8 cellular contexts compared by ENCODE assay signal in the genomic region with DNA sequence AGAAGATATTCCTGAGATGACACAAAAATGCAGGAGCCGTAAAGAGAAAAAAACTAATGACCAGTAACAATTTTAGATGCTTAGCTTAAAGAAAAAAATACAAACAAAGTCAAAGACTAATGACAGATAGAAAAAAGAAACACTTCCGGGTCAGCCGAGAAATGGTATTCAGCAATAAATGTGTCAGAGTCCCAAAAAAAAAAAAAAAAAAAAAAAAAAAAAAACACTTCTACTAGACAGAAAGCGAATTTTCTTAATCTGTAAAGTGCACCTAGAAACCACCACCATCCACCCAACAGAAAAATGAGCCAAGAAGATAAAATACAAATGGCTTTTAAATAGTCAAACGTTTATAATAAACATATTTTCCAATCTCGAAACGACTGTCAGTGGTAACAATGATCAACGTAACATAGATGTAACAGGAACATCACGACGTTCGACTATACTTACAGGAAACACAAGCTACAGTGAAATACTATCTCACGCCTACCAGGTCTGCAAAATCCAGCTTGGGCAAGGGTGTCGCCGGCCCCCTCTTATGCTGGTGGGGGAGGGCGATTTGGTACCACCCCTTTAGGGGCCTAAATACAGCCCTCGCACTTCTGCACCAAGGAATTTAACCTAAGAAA. TPM values are rescaled to one million over a fixed set of nuclear protein-coding genes. Genes with fewer than 3 reads are reported as not detected.
DNase-seq lines count a peak whose midpoint lies in the region; ATAC-seq and TF ChIP-seq lines count a peak whose summit lies in the region.

No MANE protein-coding gene starts in this region.

- ATAC-seq in Right ventricle myocardium superior (ENCODE audit: poor library complexity) (no peak), foreskin keratinocyte (no peak), GM18520 (IDR thresholded peaks at IDR 0.05; ENCODE audit: unreplicated experiment) (no peak)

- H3K36me3 ChIP-seq in cardiac muscle cell, result no peaks in the 10 kb centered on the region

- H3K4me1 ChIP-seq in cardiac muscle cell (ENCODE audit: low read depth) (peaks cover 16% of the 10 kb centered on the region), foreskin keratinocyte (peaks cover 13% of the 10 kb centered on the region)

- H3K4me3 ChIP-seq in cardiac muscle cell, result peak overlapping the region; percentile 94
- H3K4me3 ChIP-seq in WI38 (ENCODE audit: low read depth, low read length), result peak overlapping the region; percentile 97
- peak overlapping the region; percentile 58 to 96 (median 86) for H3K4me3 ChIP-seq in skin epidermis

- TF ChIP-seq CTCF in cardiac muscle cell (IDR thresholded peaks at IDR 0.05; ENCODE audit: low read depth, low read length) (no peak), WI38 (IDR thresholded peaks at IDR 0.05; ENCODE audit: low read depth, low read length) (no peak), foreskin keratinocyte (conservative IDR thresholded peaks at IDR 0.05) (no peak)

- H3K27ac ChIP-seq in cardiac muscle cell, result peak overlapping the region; percentile 93
- H3K27ac ChIP-seq in foreskin keratinocyte, result peak overlapping the region; percentile 10
- H3K27ac ChIP-seq in skin epidermis, result peak overlapping the region in 18 of 21 experiments; percentile 83 to 99 (median 96)

- intact Hi-C loops in Right ventricle myocardium superior (cut with DNase I), result no loop called here

- no peaks in the 10 kb centered on the region for H3K9me3 ChIP-seq in cardiac muscle cell (ENCODE audit: low read depth)

- DNase-seq in cardiac muscle cell (ENCODE audit: low read depth in 1 of 2, low spot score in 1 of 2) (no peak), Right ventricle myocardium superior (no peak), foreskin keratinocyte (no peak), NCI-H1436 (lab: John Stamatoyannopoulos, UW) (no peak)
- no peak for DNase-seq in stimulated activated CD4-positive, alpha-beta T cell treated with anti-CD3 and anti-CD28 coated beads, Interleukin-12 subunit alpha, Interleukin-12 subunit beta, amount 100 ng/mL, for 4 hours

- H3K27me3 ChIP-seq in cardiac muscle cell, result no peaks in the 10 kb centered on the region
- H3K27me3 ChIP-seq in foreskin keratinocyte, result no peaks in the 10 kb centered on the region

RNA-seq across cellular contexts. Expression of gene ABHD17A, which starts 10.6 kb away (rescaled TPM):
- total RNA-seq in cardiac muscle cell (198 and 203 TPM in 2 replicates), Right ventricle myocardium superior (55.7 TPM), foreskin keratinocyte (49.1 and 50.3 TPM in 2 replicates)
- polyA plus RNA-seq in cardiac muscle cell (145 and 159 TPM in 2 replicates), foreskin keratinocyte (69.0 and 76.6 TPM in 2 replicates)

RNA-seq across cellular contexts. Expression of gene KLF16, which starts 11.3 kb away (rescaled TPM):
- 5.3 and 9.3 TPM in 2 replicates for total RNA-seq in cardiac muscle cell
- polyA plus RNA-seq in cardiac muscle cell, result 9.1 and 20.8 TPM in 2 replicates
- total RNA-seq in Right ventricle myocardium superior, result 6.2 TPM
- 19.0 and 20.7 TPM in 2 replicates for total RNA-seq in foreskin keratinocyte
- 28.7 and 29.0 TPM in 2 replicates for polyA plus RNA-seq in foreskin keratinocyte

RNA-seq across cellular contexts. Expression of gene REXO1, which starts 26.4 kb away (rescaled TPM):
- total RNA-seq in cardiac muscle cell (24.4 and 39.7 TPM in 2 replicates), Right ventricle myocardium superior (13.6 TPM), foreskin keratinocyte (21.6 and 23.8 TPM in 2 replicates)
- polyA plus RNA-seq in cardiac muscle cell (19.2 and 21.3 TPM in 2 replicates), foreskin keratinocyte (21.0 and 21.8 TPM in 2 replicates)

RNA-seq across cellular contexts. Expression of gene ADAT3, which starts 30.5 kb away (rescaled TPM):
- total RNA-seq in cardiac muscle cell (11.2 and 16.3 TPM in 2 replicates), Right ventricle myocardium superior (2.1 TPM), foreskin keratinocyte (2.7 and 3.2 TPM in 2 replicates)
- polyA plus RNA-seq in cardiac muscle cell (5.9 and 14.3 TPM in 2 replicates), foreskin keratinocyte (3.8 and 4.8 TPM in 2 replicates)

RNA-seq across cellular contexts. Expression of gene SCAMP4, which starts 30.5 kb away (rescaled TPM):
- 58.0 and 62.5 TPM in 2 replicates for total RNA-seq in cardiac muscle cell
- polyA plus RNA-seq in cardiac muscle cell, result 53.7 and 58.5 TPM in 2 replicates
- 16.2 TPM for total RNA-seq in Right ventricle myocardium superior
- total RNA-seq in foreskin keratinocyte, result 35.2 and 42.2 TPM in 2 replicates
- polyA plus RNA-seq in foreskin keratinocyte, result 44.0 and 45.1 TPM in 2 replicates

Comparison
In these comparisons a context has a peak if more than half of its experiments do, and no peak if none do; other contexts are left out.
1. H3K27ac ChIP-seq: peak in every context shown above with its lines; median percentile 96 in skin epidermis; 93 in cardiac muscle cell; 10 in foreskin keratinocyte.